In the genomic region with DNA sequence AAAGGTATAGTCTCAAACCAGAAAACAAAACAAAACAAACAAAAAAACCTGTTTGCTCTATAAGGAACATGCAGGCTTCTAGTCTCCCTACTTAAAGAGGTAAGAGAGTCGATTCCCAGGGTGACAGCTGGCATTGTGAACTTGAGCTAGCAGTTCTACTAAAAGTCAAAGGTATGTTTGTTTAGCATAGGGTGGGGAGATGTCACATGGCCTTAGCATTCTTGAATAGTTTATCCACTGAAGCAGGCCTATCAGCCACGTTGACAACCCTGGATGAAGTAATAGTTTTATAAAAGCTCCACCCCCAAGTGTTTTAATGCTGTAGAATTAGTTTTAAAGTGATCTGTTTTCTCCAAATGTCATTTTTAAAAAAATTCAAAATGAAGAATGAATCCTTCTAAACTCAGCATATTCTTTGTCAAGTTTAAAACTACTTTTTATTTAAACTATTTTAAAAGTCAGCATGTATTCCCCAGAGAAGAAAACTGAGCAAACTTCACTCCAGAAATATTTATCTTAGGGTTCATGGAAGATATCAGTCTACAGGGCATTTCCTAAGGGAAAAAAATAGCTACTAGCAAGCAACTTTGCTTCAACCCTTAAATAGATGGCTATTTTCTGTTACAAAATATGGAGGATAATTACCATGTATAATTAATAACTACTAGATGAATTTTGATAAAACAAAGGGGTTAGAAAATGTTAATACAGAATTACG, we compare ENCODE assay signal across 12 cellular contexts.
DNase-seq lines count a peak whose midpoint lies in the region; ATAC-seq lines count a peak whose summit lies in the region.
"Had no signal": no experiment of that assay in that cellular context is flagged by ENCODE, and none has a peak within 500 bp of the region (broad histone marks: within the 10 kb centered on the region; RNA-seq: fewer than 3 reads in every experiment).

No MANE protein-coding gene starts in this region.

- H3K36me3 ChIP-seq in mucosa of rectum (ENCODE audit: control insufficient read depth in 2 of 2, insufficient read depth in 2 of 2, low read length in 2 of 2), result no peaks in the 10 kb centered on the region

- H3K9ac ChIP-seq in mucosa of rectum (ENCODE audit: low read depth in 1 of 2, low read length in 2 of 2), result no peak overlapping the region
- H3K9ac ChIP-seq: BLaER1 treated with 17β-estradiol and CSF1 and Interleukin-3, amounts not matched to agents 10 nM and 100 nM had no signal

- no peaks in the 10 kb centered on the region for H3K27me3 ChIP-seq in mucosa of rectum (ENCODE audit: control insufficient read depth in 2 of 2, insufficient read depth in 2 of 2, low read length in 2 of 2)
- H3K27me3 ChIP-seq: BLaER1 treated with 17β-estradiol and CSF1 and Interleukin-3, amounts not matched to agents 10 nM and 100 nM had no signal

- ATAC-seq in GM21786 (IDR thresholded peaks at IDR 0.05; ENCODE audit: unreplicated experiment), result no peak
- ATAC-seq: Panc1 had no signal

- H3K27ac ChIP-seq in epithelial cell of prostate, result peak overlapping the region; percentile 3
- peak overlapping the region in 1 of 2 donors; percentile 82 for H3K27ac ChIP-seq in mucosa of rectum (ENCODE audit: low read depth in 2 of 2, low read length in 2 of 2)
- H3K27ac ChIP-seq: BLaER1 treated with 17β-estradiol and CSF1 and Interleukin-3, amounts not matched to agents 10 nM and 100 nM had no signal

- H3K4me1 ChIP-seq in mucosa of rectum (ENCODE audit: control insufficient read depth in 2 of 2, insufficient read depth in 2 of 2, low read length in 2 of 2), result peaks cover 10 to 23% of the 10 kb centered on the region in 2 donors

- no peaks in the 10 kb centered on the region for H3K9me3 ChIP-seq in mucosa of rectum (ENCODE audit: control insufficient read depth in 2 of 2, low read length in 2 of 2)

- peak; percentile 32 for DNase-seq in COLO668 (lab: John Stamatoyannopoulos, UW; ENCODE audit: unreplicated experiment)
- DNase-seq in NCI-H510A (lab: John Stamatoyannopoulos, UW), result peak; percentile 47
- peak; percentile 14 for DNase-seq in epithelial cell of prostate (ENCODE audit: low read depth, low spot score)
- DNase-seq in pons (ENCODE audit: low spot score), result no peak
- no peak for DNase-seq in NK-92 treated with Interleukin-12 subunit alpha and Interleukin-12 subunit beta, amount 100 ng/mL, for 24 hours (lab: John Stamatoyannopoulos, UW)
- DNase-seq in hippocampal formation (lab: John Stamatoyannopoulos, UW), result no peak
- DNase-seq: activated CD8-positive, alpha-beta memory T cell treated with anti-CD3 and anti-CD28 coated beads for 24 hours; stimulated activated CD4-positive, alpha-beta T cell treated with anti-CD3 and anti-CD28 coated beads, Interleukin-4, amount 100 ng/mL, for 4 hours had no signal

- H3K4me3 ChIP-seq in mucosa of rectum (ENCODE audit: low read length in 2 of 2), result peak overlapping the region; percentile 20 to 27
- H3K4me3 ChIP-seq: BLaER1 treated with 17β-estradiol and CSF1 and Interleukin-3, amounts not matched to agents 10 nM and 100 nM had no signal

Comparison
In these comparisons a context has a peak if more than half of its experiments do, and no peak if none do; other contexts are left out.
1. DNase-seq: peak in COLO668 (single experiment), NCI-H510A (single experiment) and epithelial cell of prostate (single experiment); none in pons (single experiment), NK-92 treated with Interleukin-12 subunit alpha and Interleukin-12 subunit beta, amount 100 ng/mL, for 24 hours (single experiment) and hippocampal formation (0 of 2).